1 cellular context compared by ENCODE assay signal in the genomic region with DNA sequence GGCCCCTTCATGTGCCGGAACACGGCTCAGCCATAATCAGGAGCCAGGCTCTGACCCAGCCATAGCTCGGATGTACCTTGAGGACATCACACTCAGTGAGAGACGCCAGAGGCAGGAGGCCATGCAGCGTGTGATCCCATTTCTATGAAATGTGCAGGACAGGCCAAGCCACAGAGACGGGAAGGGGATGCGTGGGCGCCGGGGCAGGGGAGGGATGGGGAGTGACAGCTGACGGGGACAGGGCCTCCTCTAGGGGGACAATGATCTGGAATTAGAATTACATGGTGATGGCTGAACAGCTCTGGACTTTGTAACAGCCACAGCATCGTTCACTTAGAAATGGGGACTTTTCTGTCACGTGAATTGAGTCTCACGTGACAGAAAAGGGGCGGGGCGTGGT.
A peak's percentile ranks its signal among the peaks of the same experiment; 100 is the strongest.
TF ChIP-seq lines count a peak whose summit lies in the region.

No MANE protein-coding gene starts in this region.

TF ChIP-seq in K562, 482 proteins besides CTCF, POLR2A, EP300 and RAD21:
- TF ChIP-seq RAD51 (IDR thresholded peaks at IDR 0.05; ENCODE audit: borderline replicate concordance, low read depth) (0 out of 2 replicates have a peak, but pooled peaks have one; percentile 28), NFE2L1 (tag; IDR thresholded peaks at IDR 0.05; ENCODE audit: borderline replicate concordance, low read depth) (no peak), ZBTB8A (IDR thresholded peaks at IDR 0.05; ENCODE audit: partially characterized antibody) (no peak), PPARD (CRISPR knock-in tag; IDR thresholded peaks at IDR 0.05) (no peak)
